In the genomic region with DNA sequence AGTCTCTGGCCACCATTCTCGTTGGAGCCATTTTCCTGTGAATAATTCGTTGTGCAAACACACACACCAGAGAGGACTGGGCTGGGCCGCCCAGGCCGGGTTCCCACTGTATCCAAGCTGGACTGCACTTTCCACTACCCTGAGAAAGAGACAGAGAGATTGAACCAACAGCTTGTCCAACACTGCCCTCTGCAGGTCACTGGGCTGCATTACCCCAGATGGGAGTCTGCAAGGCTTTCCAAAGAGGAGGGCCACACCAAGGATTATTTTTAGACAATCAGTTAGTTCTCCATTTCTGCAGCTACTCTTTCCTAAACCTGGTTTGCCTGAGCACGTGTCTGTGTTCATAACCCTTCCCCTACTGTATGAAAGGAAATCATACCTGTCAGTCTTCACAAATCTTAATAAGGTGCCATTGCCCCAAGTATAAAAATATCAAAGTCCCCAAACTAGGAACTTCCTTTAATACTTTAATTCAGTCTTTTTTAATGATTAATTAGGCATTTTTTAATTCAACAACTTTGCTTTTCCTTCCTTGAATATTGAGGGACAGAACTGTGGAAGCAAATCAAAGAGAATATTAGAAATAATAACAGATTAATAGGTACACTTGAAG, we compare ENCODE assay signal across 8 cellular contexts. TPM values are rescaled to one million over a fixed set of nuclear protein-coding genes. Genes with fewer than 3 reads are reported as not detected.
DNase-seq lines count a peak whose midpoint lies in the region; ATAC-seq and TF ChIP-seq lines count a peak whose summit lies in the region.

No MANE protein-coding gene starts in this region.

- intact Hi-C loops in right cardiac atrium (cut with DNase I), result loop anchor here (2.0 to 10.0 kb wide), 8 partner anchors 42 to 552 kb away; no protein-coding TSS in a partner anchor

- CTCF ChIA-PET in HEK293 (lab: Yijun Ruan, JAX), result interaction anchor here (0.6 to 8.7 kb wide), 51 partner anchors 10 to 1405 kb away, joined by 3 to 232 read pairs (median 6); a partner anchor contains a TSS

- H3K27ac ChIP-seq in HEK293 (ENCODE audit: extremely low read depth, low read depth, low read length) (no peak overlapping the region), right cardiac atrium (ENCODE audit: low read length) (peak overlapping the region; percentile 91)

- ATAC-seq in T-helper 17 cell (peak; percentile 94), right cardiac atrium (peak; percentile 94)

- H3K27me3 Mint-ChIP-seq in T-helper 17 cell, result peaks cover 15% of the 10 kb centered on the region

- no peaks in the 10 kb centered on the region for H3K27me3 ChIP-seq in right cardiac atrium (ENCODE audit: control insufficient read depth, insufficient read depth)

- DNase-seq in EH (ENCODE audit: low read depth) (peak; percentile 86), NCI-H1436 (lab: John Stamatoyannopoulos, UW) (peak; percentile 58), T-helper 17 cell (peak; percentile 49 to 77 (median 50)), amygdala (lab: John Stamatoyannopoulos, UW) (peak; percentile 23 to 96 (median 74)), right cardiac atrium (peak; percentile 86 to 95 (median 92)), retina (peak; percentile 88), 8988T (no peak)

- 3% methylated on average over 5 of the region's 5 CpGs for WGBS in right cardiac atrium

- H3K9me3 ChIP-seq in HEK293 (ENCODE audit: control insufficient read depth, insufficient read depth, low read depth, low read length) (no peaks in the 10 kb centered on the region), T-helper 17 cell (ENCODE audit: control insufficient read depth, low read length, poor library complexity, severe bottlenecking) (no peaks in the 10 kb centered on the region), right cardiac atrium (ENCODE audit: control insufficient read depth, low read length) (no peaks in the 10 kb centered on the region)

- no peaks in the 10 kb centered on the region for H3K36me3 ChIP-seq in HEK293 (ENCODE audit: control insufficient read depth in 2 of 2, insufficient read depth in 1 of 2, low read length in 2 of 2)

- no peak overlapping the region for H3K4me3 ChIP-seq in HEK293 (ENCODE audit: low read depth, low read length)
- no peak overlapping the region for H3K4me3 ChIP-seq in right cardiac atrium (ENCODE audit: low read length)

- no peak overlapping the region for H3K4me3 Mint-ChIP-seq in T-helper 17 cell

- H3K36me3 Mint-ChIP-seq in T-helper 17 cell (ENCODE audit: low read depth), result peaks cover 2% of the 10 kb centered on the region

- TF ChIP-seq CTCF in HEK293 (tag by site-specific recombination; IDR thresholded peaks at IDR 0.05), result peak; percentile 92

- H3K27ac Mint-ChIP-seq in T-helper 17 cell, result no peak overlapping the region

- POLR2A ChIA-PET in HEK293 (lab: Yijun Ruan, JAX), result interaction anchor here (0.7 to 2.1 kb wide), 3 partner anchors 44 to 89 kb away, joined by 3 to 9 read pairs (median 4); no protein-coding TSS in a partner anchor

- H3K4me1 Mint-ChIP-seq in T-helper 17 cell, result no peaks in the 10 kb centered on the region

- H3K4me1 ChIP-seq in HEK293 (ENCODE audit: control insufficient read depth, insufficient read depth, low read length) (peaks cover 16% of the 10 kb centered on the region), right cardiac atrium (ENCODE audit: control insufficient read depth, insufficient read depth, low read length) (peaks cover 8% of the 10 kb centered on the region)

TF ChIP-seq in HEK293, 187 proteins besides CTCF, POLR2A, EP300 and RAD21 (continues in another document):
- TF ChIP-seq, protein P1, sequence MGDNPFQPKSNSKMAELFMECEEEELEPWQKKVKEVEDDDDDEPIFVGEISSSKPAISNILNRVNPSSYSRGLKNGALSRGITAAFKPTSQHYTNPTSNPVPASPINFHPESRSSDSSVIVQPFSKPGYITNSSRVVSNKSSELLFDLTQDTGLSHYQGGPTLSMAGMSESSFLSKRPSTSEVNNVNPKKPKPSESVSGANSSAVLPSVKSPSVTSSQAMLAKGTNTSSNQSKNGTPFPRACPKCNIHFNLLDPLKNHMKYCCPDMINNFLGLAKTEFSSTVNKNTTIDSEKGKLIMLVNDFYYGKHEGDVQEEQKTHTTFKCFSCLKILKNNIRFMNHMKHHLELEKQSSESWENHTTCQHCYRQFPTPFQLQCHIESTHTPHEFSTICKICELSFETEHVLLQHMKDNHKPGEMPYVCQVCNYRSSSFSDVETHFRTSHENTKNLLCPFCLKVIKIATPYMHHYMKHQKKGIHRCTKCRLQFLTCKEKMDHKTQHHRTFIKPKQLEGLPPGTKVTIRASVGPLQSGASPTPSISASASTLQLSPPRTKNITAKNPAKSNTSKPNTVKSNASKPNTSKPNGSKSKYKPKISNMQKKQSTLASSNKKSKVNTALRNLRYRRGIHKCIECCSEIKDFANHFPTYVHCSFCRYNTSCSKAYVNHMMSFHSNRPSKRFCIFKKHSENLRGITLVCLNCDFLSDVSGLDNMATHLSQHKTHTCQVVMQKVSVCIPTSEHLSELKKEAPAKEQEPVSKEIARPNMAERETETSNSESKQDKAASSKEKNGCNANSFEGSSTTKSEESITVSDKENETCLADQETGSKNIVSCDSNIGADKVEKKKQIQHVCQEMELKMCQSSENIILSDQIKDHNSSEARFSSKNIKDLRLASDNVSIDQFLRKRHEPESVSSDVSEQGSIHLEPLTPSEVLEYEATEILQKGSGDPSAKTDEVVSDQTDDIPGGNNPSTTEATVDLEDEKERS (tag by site-specific recombination; IDR thresholded peaks at IDR 0.05), result no peak
- TF ChIP-seq ZBTB17 (tag by site-specific recombination; IDR thresholded peaks at IDR 0.05) (peak; percentile 67; the same call in 1 of the 2 replicates), ZNF660 (tag by site-specific recombination; IDR thresholded peaks at IDR 0.05) (peak; percentile 72), ZNF654 (tag by site-specific recombination; IDR thresholded peaks at IDR 0.05; ENCODE audit: low read depth) (peak; percentile 94), MYNN (tag by site-specific recombination; IDR thresholded peaks at IDR 0.05; ENCODE audit: borderline replicate concordance) (no peak), ZNF529 (tag by site-specific recombination; IDR thresholded peaks at IDR 0.05; ENCODE audit: insufficient replicate concordance) (no peak), GLI2 (tag by site-specific recombination; IDR thresholded peaks at IDR 0.05; ENCODE audit: borderline replicate concordance, low read depth) (no peak), ZNF2 (tag by site-specific recombination; IDR thresholded peaks at IDR 0.05) (peak; percentile 98), ZXDB (tag by site-specific recombination; IDR thresholded peaks at IDR 0.05) (no peak), ZNF391 (tag by site-specific recombination; IDR thresholded peaks at IDR 0.05; ENCODE audit: borderline replicate concordance, low read depth) (no peak), ZBTB8A (tag by site-specific recombination; IDR thresholded peaks at IDR 0.05) (0 out of 2 replicates have a peak, but pooled peaks have one; percentile 14)
- TF ChIP-seq, protein P2, sequence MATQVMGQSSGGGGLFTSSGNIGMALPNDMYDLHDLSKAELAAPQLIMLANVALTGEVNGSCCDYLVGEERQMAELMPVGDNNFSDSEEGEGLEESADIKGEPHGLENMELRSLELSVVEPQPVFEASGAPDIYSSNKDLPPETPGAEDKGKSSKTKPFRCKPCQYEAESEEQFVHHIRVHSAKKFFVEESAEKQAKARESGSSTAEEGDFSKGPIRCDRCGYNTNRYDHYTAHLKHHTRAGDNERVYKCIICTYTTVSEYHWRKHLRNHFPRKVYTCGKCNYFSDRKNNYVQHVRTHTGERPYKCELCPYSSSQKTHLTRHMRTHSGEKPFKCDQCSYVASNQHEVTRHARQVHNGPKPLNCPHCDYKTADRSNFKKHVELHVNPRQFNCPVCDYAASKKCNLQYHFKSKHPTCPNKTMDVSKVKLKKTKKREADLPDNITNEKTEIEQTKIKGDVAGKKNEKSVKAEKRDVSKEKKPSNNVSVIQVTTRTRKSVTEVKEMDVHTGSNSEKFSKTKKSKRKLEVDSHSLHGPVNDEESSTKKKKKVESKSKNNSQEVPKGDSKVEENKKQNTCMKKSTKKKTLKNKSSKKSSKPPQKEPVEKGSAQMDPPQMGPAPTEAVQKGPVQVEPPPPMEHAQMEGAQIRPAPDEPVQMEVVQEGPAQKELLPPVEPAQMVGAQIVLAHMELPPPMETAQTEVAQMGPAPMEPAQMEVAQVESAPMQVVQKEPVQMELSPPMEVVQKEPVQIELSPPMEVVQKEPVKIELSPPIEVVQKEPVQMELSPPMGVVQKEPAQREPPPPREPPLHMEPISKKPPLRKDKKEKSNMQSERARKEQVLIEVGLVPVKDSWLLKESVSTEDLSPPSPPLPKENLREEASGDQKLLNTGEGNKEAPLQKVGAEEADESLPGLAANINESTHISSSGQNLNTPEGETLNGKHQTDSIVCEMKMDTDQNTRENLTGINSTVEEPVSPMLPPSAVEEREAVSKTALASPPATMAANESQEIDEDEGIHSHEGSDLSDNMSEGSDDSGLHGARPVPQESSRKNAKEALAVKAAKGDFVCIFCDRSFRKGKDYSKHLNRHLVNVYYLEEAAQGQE (tag by site-specific recombination; IDR thresholded peaks at IDR 0.05), result peak; percentile 77
- TF ChIP-seq, protein P3, sequence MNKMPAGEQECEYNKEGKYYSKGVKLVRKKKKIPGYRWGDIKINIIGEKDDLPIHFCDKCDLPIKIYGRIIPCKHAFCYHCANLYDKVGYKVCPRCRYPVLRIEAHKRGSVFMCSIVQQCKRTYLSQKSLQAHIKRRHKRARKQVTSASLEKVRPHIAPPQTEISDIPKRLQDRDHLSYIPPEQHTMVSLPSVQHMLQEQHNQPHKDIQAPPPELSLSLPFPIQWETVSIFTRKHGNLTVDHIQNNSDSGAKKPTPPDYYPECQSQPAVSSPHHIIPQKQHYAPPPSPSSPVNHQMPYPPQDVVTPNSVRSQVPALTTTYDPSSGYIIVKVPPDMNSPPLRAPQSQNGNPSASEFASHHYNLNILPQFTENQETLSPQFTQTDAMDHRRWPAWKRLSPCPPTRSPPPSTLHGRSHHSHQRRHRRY (tag by site-specific recombination; IDR thresholded peaks at IDR 0.05), result no peak
- TF ChIP-seq, protein P4, sequence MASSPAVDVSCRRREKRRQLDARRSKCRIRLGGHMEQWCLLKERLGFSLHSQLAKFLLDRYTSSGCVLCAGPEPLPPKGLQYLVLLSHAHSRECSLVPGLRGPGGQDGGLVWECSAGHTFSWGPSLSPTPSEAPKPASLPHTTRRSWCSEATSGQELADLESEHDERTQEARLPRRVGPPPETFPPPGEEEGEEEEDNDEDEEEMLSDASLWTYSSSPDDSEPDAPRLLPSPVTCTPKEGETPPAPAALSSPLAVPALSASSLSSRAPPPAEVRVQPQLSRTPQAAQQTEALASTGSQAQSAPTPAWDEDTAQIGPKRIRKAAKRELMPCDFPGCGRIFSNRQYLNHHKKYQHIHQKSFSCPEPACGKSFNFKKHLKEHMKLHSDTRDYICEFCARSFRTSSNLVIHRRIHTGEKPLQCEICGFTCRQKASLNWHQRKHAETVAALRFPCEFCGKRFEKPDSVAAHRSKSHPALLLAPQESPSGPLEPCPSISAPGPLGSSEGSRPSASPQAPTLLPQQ (tag by site-specific recombination; IDR thresholded peaks at IDR 0.05), result 0 out of 2 replicates have a peak, but pooled peaks have one; percentile 13

RNA-seq across cellular contexts. Expression of a gene that starts 13.3 kb away (rescaled TPM):
- total RNA-seq in T-helper 17 cell, result not detected
- total RNA-seq in right cardiac atrium, result 10 to 100 TPM; 23.1 to 39.2 (median 30.0) TPM
- 25.0 TPM for polyA plus RNA-seq in right cardiac atrium

Comparison
In these comparisons a context has a peak if more than half of its experiments do, and no peak if none do; other contexts are left out.
1. RNA of a gene that starts 13.3 kb away (total RNA-seq): 23.1 to 39.2 TPM in right cardiac atrium; not detected in T-helper 17 cell; every median in the first group is over 10 times any median in the second.